In genomic region chr2:58186501-58186900, GRCh38 we compare ENCODE assay signal across 19 cellular contexts. TPM values are rescaled to one million over a fixed set of nuclear protein-coding genes. Genes with fewer than 3 reads are reported as not detected.
A peak's percentile ranks its signal among the peaks of the same experiment; 100 is the strongest.
DNase-seq lines count a peak whose midpoint lies in the region; ATAC-seq, FAIRE-seq and TF ChIP-seq lines count a peak whose summit lies in the region.
"Had no signal": no experiment of that assay in that cellular context is flagged by ENCODE, and none has a peak within 500 bp of the region (broad histone marks: within the 10 kb centered on the region; RNA-seq: fewer than 3 reads in every experiment).

No MANE protein-coding gene starts in this region.

- POLR2A ChIA-PET in WTC11 (lab: Charles Lee): no interaction called here

- 100% methylated on average over 4 of the region's 4 CpGs; no CpG with 5 or more reads in 1 of the 2 experiments for WGBS in endodermal cell (ENCODE audit: insufficient coverage in 1 of 2, insufficient read length in 1 of 2), 2 experiments

- H3K9ac ChIP-seq in endodermal cell (ENCODE audit: extremely low read depth, low read length, poor library complexity, severe bottlenecking): no peak overlapping the region
- H3K9ac ChIP-seq: BLaER1, GM23248 had no signal

- ATAC-seq in WTC11: no peak

- H3K27ac ChIP-seq in endodermal cell (ENCODE audit: low read depth, low read length): no peak overlapping the region
- H3K27ac ChIP-seq: BLaER1, GM23248 had no signal

- peaks cover 56% of the 10 kb centered on the region for H3K36me3 ChIP-seq in endodermal cell (ENCODE audit: control insufficient read depth, insufficient read depth, low read length)
- H3K36me3 ChIP-seq: HAP-1 had no signal

- H3K4me1 ChIP-seq in endodermal cell (ENCODE audit: control insufficient read depth, insufficient read depth, low read length): no peaks in the 10 kb centered on the region
- H3K4me1 ChIP-seq: BLaER1 had no signal

- H3K4me3 Mint-ChIP-seq in endodermal cell (no peak overlapping the region), WTC11 (no peak overlapping the region)
- H3K4me3 Mint-ChIP-seq: CD14-positive monocyte; CD4-positive, alpha-beta memory T cell had no signal

- TF ChIP-seq CTCF in D721Med (IDR thresholded peaks at IDR 0.05; ENCODE audit: insufficient read depth, missing control alignments) (no peak), endodermal cell (conservative IDR thresholded peaks at IDR 0.05) (no peak), WTC11 (IDR thresholded peaks at IDR 0.05) (no peak)

- H3K27me3 ChIP-seq in endodermal cell (ENCODE audit: control insufficient read depth, insufficient read depth, low read length, poor library complexity, severe bottlenecking): no peaks in the 10 kb centered on the region
- H3K27me3 ChIP-seq: BLaER1 had no signal

- H3K27me3 Mint-ChIP-seq in endodermal cell (ENCODE audit: insufficient read depth) (no peaks in the 10 kb centered on the region), WTC11 (ENCODE audit: low read depth) (no peaks in the 10 kb centered on the region)
- H3K27me3 Mint-ChIP-seq: CD4-positive, alpha-beta memory T cell had no signal

- H3K36me3 Mint-ChIP-seq in endodermal cell (ENCODE audit: low read depth) (peaks cover 40% of the 10 kb centered on the region), WTC11 (peaks cover 42% of the 10 kb centered on the region)

- CTCF ChIA-PET in WTC11 (lab: Charles Lee): interaction anchor here (0.5 kb wide), 1 partner anchor 34 kb away, joined by 3 read pairs; no protein-coding TSS in a partner anchor

- H3K9me3 ChIP-seq in endodermal cell (ENCODE audit: control insufficient read depth, low read length): peaks cover under 1% of the 10 kb centered on the region
- H3K9me3 ChIP-seq: BLaER1, HAP-1 had no signal

- DNase-seq in D721Med (ENCODE audit: insufficient read length, low spot score) (no peak), NCI-H69 (lab: John Stamatoyannopoulos, UW) (peak; percentile 7), endodermal cell (no peak), urothelium cell line (ENCODE audit: low spot score) (no peak), WTC11 (ENCODE audit: low spot score) (no peak), NAMALWA (ENCODE audit: low spot score) (no peak)
- DNase-seq in activated effector memory CD4-positive, alpha-beta T cell treated with Interleukin-2 at 50 U/mL for 16 hours: no peak
- DNase-seq: 8988T; CD4-positive, alpha-beta memory T cell; DMS53; DND-41; EL; GM23248 had no signal

- peak; percentile 11 for FAIRE-seq in D721Med (lab: Jason Lieb, UNC)
- FAIRE-seq in urothelium cell line (lab: Jason Lieb, UNC): peak; percentile 32
- FAIRE-seq: G401.6, GM12891, GM19239 had no signal

- no peak overlapping the region for H3K4me3 ChIP-seq in endodermal cell (ENCODE audit: low read length)
- H3K4me3 ChIP-seq: BLaER1, GM23248, HAP-1 had no signal

- peak overlapping the region; percentile 9 for H3K27ac Mint-ChIP-seq in endodermal cell
- no peak overlapping the region for H3K27ac Mint-ChIP-seq in WTC11
- H3K27ac Mint-ChIP-seq: CD14-positive monocyte; CD4-positive, alpha-beta memory T cell had no signal

- peaks cover 2% of the 10 kb centered on the region for H3K9me3 Mint-ChIP-seq in endodermal cell
- peaks cover under 1% of the 10 kb centered on the region; the same call in 1 of the 2 replicates for H3K9me3 Mint-ChIP-seq in WTC11
- H3K9me3 Mint-ChIP-seq: CD4-positive, alpha-beta memory T cell had no signal

- peaks cover 3% of the 10 kb centered on the region for H3K4me1 Mint-ChIP-seq in endodermal cell
- no peaks in the 10 kb centered on the region for H3K4me1 Mint-ChIP-seq in WTC11
- H3K4me1 Mint-ChIP-seq: CD14-positive monocyte; CD4-positive, alpha-beta memory T cell had no signal

TF ChIP-seq in WTC11, 78 proteins besides CTCF, POLR2A, EP300 and RAD21:
- TF ChIP-seq JAZF1 (CRISPR knock-in tag; IDR thresholded peaks at IDR 0.05) (no peak), SMAD4 (CRISPR knock-in tag; IDR thresholded peaks at IDR 0.05) (no peak), RORB (CRISPR knock-in tag; IDR thresholded peaks at IDR 0.05) (no peak)

RNA-seq across cellular contexts. Expression of gene FANCL, which starts 54.6 kb away (rescaled TPM):
- total RNA-seq in endodermal cell (10 to 100 TPM; 64.0 to 85.2 TPM), WTC11 (2021) (38.8 to 44.4 TPM (median 41.5 TPM) in 3 replicates)
- polyA plus RNA-seq in endodermal cell (2013, experiment 1 of 2): 40.9 TPM
- 42.1 TPM for polyA plus RNA-seq in endodermal cell (2013, experiment 2 of 2)
